19 cellular contexts compared by ENCODE assay signal in genomic region chr17:12909046-12909445, GRCh38.
DNase-seq lines count a peak whose midpoint lies in the region; ATAC-seq and TF ChIP-seq lines count a peak whose summit lies in the region.
"Had no signal": no experiment of that assay in that cellular context is flagged by ENCODE, and none has a peak within 500 bp of the region (broad histone marks: within the 10 kb centered on the region; RNA-seq: fewer than 3 reads in every experiment).

No MANE protein-coding gene starts in this region.

- H3K79me1 ChIP-seq in mesendoderm (ENCODE audit: low read length): no peaks in the 10 kb centered on the region

- peak; percentile 79 for ATAC-seq in GM18861 (IDR thresholded peaks at IDR 0.05; ENCODE audit: unreplicated experiment)
- peak; percentile 68 for ATAC-seq in HG03025 (IDR thresholded peaks at IDR 0.05; ENCODE audit: low FRiP score, unreplicated experiment)
- ATAC-seq in GM21447 (IDR thresholded peaks at IDR 0.05; ENCODE audit: unreplicated experiment): no peak
- ATAC-seq: CD8-positive, alpha-beta T cell had no signal

- H3K79me2 ChIP-seq in mesendoderm (ENCODE audit: control insufficient read depth, insufficient read depth, low read length): no peaks in the 10 kb centered on the region

- no peak overlapping the region for H2BK120ac ChIP-seq in mesendoderm (ENCODE audit: low read depth, low read length)

- no peaks in the 10 kb centered on the region for H3K27me3 ChIP-seq in mesendoderm (ENCODE audit: insufficient read depth, low read length, poor library complexity)
- H3K27me3 ChIP-seq: Peyer's patch had no signal

- no peak overlapping the region for H3K9ac ChIP-seq in mesendoderm (ENCODE audit: low read length)

- H2BK15ac ChIP-seq in mesendoderm (replicated peaks; ENCODE audit: low read depth): no peak overlapping the region

- peak; percentile 11 for DNase-seq in GM10248 (ENCODE audit: extremely low spot score)
- no peak for DNase-seq in mesendoderm
- no peak for DNase-seq in DMS153 (lab: John Stamatoyannopoulos, UW)
- DNase-seq in iPS-NIHi11 (ENCODE audit: low spot score): no peak
- DNase-seq: Calu3; CD8-positive, alpha-beta T cell; DMS53; EL; NCI-H1105 treated with DMSO at 0.1 percent for 48 hours; NCI-H1694 treated with DMSO at 0.1 percent for 48 hours; NCI-H2107; NCI-H510A; NCI-H748 treated with DMSO at 0.1 percent for 48 hours; NK-92 treated with Interleukin-12 subunit alpha and Interleukin-12 subunit beta, amount 100 ng/mL, for 24 hours; Peyer's patch; SW 1271 had no signal

- no peaks in the 10 kb centered on the region for H3K4me1 ChIP-seq in mesendoderm (ENCODE audit: control insufficient read depth, low read depth, low read length)
- H3K4me1 ChIP-seq: Peyer's patch had no signal

- CTCF ChIA-PET in GM10248 (lab: Yijun Ruan, JAX): interaction anchor here (0.9 to 1.5 kb wide), 2 partner anchors 8 to 87 kb away, joined by 3 read pairs; no protein-coding TSS in a partner anchor

- peak overlapping the region; percentile 39 for H3K18ac ChIP-seq in mesendoderm (ENCODE audit: low read length)

- H3K27ac ChIP-seq in mesendoderm (ENCODE audit: low read depth, low read length): no peak overlapping the region
- H3K27ac ChIP-seq: Peyer's patch had no signal

- H3K4me3 ChIP-seq in mesendoderm (ENCODE audit: low read length): no peak overlapping the region
- H3K4me3 ChIP-seq: Peyer's patch had no signal

- TF ChIP-seq CTCF in GM10248 (IDR thresholded peaks at IDR 0.05; ENCODE audit: control extremely low read depth, extremely low read depth, low read depth, missing control alignments): no peak

- no peak overlapping the region for H4K8ac ChIP-seq in mesendoderm (ENCODE audit: low read depth, low read length)

- no peak overlapping the region for H2BK5ac ChIP-seq in mesendoderm (ENCODE audit: low read length)

- H3K36me3 ChIP-seq in mesendoderm (ENCODE audit: control insufficient read depth, insufficient read depth, low read length): no peaks in the 10 kb centered on the region

- no peak overlapping the region for H3K56ac ChIP-seq in mesendoderm (ENCODE audit: low read length)

- no peak overlapping the region for H3K4ac ChIP-seq in mesendoderm (ENCODE audit: low read depth, low read length)

- H4K5ac ChIP-seq in mesendoderm (ENCODE audit: low read length): no peak overlapping the region

- no peak overlapping the region for H3K23ac ChIP-seq in mesendoderm (ENCODE audit: low read length)

- POLR2A ChIA-PET in GM10248 (lab: Yijun Ruan, JAX): no interaction called here

- no peak overlapping the region for H3K4me2 ChIP-seq in mesendoderm (ENCODE audit: low read length)

- WGBS in mesendoderm (ENCODE audit: extremely low coverage, insufficient coverage, low lambda C conversion rate): no CpG with 5 or more reads among the region's 5 CpGs

- H2AK5ac ChIP-seq in mesendoderm (ENCODE audit: low read length): no peak overlapping the region
